Comparison of ENCODE assay signal across 14 cellular contexts in the genomic region with DNA sequence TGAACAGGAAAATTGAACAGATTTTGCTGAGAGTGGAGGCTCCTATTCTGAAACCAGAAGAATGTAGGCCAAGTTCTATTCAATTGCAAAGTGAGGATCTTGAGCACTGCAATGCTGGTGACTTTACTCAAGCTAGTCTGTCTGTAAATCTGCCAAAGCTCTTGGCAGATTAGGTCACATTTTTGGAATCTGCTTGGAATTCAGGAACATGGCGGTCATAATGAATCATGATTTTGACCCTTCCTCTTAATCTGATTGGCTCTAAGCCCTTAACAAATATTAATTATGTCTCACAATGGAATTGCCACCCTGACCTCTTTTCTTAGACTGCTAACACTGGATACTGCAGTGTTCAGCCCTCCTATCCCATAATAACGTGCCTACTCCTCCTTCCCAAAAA.
A peak's percentile ranks its signal among the peaks of the same experiment; 100 is the strongest.
DNase-seq lines count a peak whose midpoint lies in the region; ATAC-seq and FAIRE-seq lines count a peak whose summit lies in the region.
"Had no signal": no experiment of that assay in that cellular context is flagged by ENCODE, and none has a peak within 500 bp of the region (broad histone marks: within the 10 kb centered on the region; RNA-seq: fewer than 3 reads in every experiment).

No MANE protein-coding gene starts in this region.

- ATAC-seq in GM19395 (IDR thresholded peaks at IDR 0.05; ENCODE audit: unreplicated experiment): no peak

- peak; percentile 89 for FAIRE-seq in RCC 7860 (lab: Jason Lieb, UNC)
- FAIRE-seq: GM12892, TTC549 had no signal

- DNase-seq in AG20443 (ENCODE audit: low spot score) (peak; percentile 73), RCC 7860 (ENCODE audit: low spot score) (peak; percentile 92), fibroblast of peridontal ligament (ENCODE audit: extremely low read depth) (peak; percentile 92), non-pigmented ciliary epithelial cell (ENCODE audit: low read depth) (peak; percentile 89), T-helper 1 cell (no peak), middle frontal gyrus (ENCODE audit: extremely low spot score, low spot score) (no peak)
- DNase-seq in activated CD4-positive, CD25-positive, alpha-beta regulatory T cell treated with anti-CD3 and anti-CD28 coated beads, Interleukin-2, amount 50 U/mL, for 72 hours: no peak
- DNase-seq: activated naive CD4-positive, alpha-beta T cell treated with anti-CD3 and anti-CD28 coated beads, Interleukin-2, amount 50 U/mL, for 16 hours; foreskin melanocyte; NCI-H69; occipital lobe had no signal

Comparison
In these comparisons a context has a peak if more than half of its experiments do, and no peak if none do; other contexts are left out.
1. DNase-seq: peak in AG20443 (single experiment), RCC 7860 (single experiment), fibroblast of peridontal ligament (single experiment) and non-pigmented ciliary epithelial cell (single experiment); none in T-helper 1 cell (0 of 5), middle frontal gyrus (single experiment) and activated CD4-positive, CD25-positive, alpha-beta regulatory T cell treated with anti-CD3 and anti-CD28 coated beads, Interleukin-2, amount 50 U/mL, for 72 hours (single experiment).